ENCODE assay signal across 1 cellular context in the genomic region with DNA sequence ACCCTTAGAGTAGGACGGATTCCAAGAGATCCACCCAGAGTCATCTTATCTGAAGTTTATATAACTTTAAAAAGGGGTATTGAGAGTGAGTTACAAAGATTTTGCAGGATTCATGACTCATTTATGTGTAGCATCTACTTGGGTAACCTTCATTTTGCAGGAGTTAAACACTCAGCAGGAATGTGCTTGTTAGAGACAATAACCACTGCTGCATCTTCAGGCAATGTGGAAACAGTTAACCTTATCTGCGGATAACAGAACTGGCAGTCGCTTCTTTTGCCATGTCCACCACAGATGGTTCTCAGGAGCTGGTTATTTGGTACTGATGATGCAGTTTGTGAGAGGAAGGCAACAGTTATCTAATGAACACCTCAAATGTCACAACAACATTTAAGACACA.
TF ChIP-seq lines count a peak whose summit lies in the region.

No MANE protein-coding gene starts in this region.

TF ChIP-seq in GM23338, 12 proteins besides CTCF, POLR2A, EP300 and RAD21 (continued from another document):
- TF ChIP-seq, protein P1, sequence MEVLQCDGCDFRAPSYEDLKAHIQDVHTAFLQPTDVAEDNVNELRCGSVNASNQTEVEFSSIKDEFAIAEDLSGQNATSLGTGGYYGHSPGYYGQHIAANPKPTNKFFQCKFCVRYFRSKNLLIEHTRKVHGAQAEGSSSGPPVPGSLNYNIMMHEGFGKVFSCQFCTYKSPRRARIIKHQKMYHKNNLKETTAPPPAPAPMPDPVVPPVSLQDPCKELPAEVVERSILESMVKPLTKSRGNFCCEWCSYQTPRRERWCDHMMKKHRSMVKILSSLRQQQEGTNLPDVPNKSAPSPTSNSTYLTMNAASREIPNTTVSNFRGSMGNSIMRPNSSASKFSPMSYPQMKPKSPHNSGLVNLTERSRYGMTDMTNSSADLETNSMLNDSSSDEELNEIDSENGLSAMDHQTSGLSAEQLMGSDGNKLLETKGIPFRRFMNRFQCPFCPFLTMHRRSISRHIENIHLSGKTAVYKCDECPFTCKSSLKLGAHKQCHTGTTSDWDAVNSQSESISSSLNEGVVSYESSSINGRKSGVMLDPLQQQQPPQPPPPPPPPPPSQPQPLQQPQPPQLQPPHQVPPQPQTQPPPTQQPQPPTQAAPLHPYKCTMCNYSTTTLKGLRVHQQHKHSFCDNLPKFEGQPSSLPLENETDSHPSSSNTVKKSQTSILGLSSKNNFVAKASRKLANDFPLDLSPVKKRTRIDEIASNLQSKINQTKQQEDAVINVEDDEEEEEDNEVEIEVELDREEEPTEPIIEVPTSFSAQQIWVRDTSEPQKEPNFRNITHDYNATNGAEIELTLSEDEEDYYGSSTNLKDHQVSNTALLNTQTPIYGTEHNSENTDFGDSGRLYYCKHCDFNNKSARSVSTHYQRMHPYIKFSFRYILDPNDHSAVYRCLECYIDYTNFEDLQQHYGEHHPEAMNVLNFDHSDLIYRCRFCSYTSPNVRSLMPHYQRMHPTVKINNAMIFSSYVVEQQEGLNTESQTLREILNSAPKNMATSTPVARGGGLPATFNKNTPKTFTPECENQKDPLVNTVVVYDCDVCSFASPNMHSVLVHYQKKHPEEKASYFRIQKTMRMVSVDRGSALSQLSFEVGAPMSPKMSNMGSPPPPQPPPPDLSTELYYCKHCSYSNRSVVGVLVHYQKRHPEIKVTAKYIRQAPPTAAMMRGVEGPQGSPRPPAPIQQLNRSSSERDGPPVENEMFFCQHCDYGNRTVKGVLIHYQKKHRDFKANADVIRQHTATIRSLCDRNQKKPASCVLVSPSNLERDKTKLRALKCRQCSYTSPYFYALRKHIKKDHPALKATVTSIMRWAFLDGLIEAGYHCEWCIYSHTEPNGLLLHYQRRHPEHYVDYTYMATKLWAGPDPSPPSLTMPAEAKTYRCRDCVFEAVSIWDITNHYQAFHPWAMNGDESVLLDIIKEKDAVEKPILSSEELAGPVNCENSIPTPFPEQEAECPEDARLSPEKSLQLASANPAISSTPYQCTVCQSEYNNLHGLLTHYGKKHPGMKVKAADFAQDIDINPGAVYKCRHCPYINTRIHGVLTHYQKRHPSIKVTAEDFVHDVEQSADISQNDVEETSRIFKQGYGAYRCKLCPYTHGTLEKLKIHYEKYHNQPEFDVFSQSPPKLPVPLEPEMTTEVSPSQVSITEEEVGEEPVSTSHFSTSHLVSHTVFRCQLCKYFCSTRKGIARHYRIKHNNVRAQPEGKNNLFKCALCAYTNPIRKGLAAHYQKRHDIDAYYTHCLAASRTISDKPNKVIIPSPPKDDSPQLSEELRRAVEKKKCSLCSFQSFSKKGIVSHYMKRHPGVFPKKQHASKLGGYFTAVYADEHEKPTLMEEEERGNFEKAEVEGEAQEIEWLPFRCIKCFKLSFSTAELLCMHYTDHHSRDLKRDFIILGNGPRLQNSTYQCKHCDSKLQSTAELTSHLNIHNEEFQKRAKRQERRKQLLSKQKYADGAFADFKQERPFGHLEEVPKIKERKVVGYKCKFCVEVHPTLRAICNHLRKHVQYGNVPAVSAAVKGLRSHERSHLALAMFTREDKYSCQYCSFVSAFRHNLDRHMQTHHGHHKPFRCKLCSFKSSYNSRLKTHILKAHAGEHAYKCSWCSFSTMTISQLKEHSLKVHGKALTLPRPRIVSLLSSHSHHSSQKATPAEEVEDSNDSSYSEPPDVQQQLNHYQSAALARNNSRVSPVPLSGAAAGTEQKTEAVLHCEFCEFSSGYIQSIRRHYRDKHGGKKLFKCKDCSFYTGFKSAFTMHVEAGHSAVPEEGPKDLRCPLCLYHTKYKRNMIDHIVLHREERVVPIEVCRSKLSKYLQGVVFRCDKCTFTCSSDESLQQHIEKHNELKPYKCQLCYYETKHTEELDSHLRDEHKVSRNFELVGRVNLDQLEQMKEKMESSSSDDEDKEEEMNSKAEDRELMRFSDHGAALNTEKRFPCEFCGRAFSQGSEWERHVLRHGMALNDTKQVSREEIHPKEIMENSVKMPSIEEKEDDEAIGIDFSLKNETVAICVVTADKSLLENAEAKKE (CRISPR knock-in tag; IDR thresholded peaks at IDR 0.05), result no peak
